ENCODE assay signal across 12 cellular contexts in the genomic region with DNA sequence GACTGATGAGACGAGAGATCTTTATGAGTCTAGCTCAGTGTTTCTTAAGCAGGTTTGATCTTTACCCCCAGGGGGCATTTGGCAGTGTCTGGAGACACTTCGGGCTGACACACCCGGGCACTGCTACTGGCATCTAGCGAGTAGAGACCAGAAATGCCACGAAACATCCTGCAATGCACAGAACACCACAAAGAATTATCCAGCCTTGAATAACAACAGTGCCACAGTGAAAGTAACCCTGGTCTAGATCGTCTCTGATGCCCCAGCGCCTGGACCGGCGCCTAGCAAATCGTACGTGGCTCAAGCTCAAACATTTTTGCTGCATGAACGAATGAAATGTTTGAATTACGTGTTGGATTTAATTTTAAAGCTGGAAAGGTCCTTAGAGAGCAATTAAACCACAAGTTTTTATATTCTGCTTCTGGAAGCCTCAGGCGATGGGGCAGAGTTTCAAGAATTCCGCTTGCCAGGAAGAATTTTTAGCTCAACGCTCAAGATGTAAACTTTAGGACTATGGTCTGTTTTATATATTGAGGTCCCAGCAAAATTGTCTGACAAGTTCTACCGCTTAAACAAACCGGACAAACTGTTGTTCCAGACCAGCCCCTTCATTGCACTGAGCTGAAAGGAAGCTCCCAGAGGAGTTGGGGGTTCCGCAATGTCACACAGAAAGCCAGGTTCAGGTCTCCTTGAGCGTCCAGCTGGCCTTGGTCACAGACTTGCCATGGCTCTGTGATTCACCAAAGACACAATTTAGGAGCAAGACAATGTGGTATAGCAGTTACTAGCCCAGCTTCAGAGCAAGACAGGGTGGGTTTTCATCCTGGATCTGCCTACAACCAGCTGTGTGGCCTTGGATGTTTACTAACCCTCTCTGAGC. TPM values are rescaled to one million over a fixed set of nuclear protein-coding genes. Genes with fewer than 3 reads are reported as not detected.
DNase-seq lines count a peak whose midpoint lies in the region; ATAC-seq and TF ChIP-seq lines count a peak whose summit lies in the region.
"Had no signal": no experiment of that assay in that cellular context is flagged by ENCODE, and none has a peak within 500 bp of the region (broad histone marks: within the 10 kb centered on the region; RNA-seq: fewer than 3 reads in every experiment).

No MANE protein-coding gene starts in this region.

- TF ChIP-seq CTCF in BE2C (IDR thresholded peaks at IDR 0.05; ENCODE audit: low read depth, low read length) (peak; percentile 14), epithelial cell of esophagus (IDR thresholded peaks at IDR 0.05; ENCODE audit: insufficient read depth, low read depth, low read length, missing control alignments) (peak; percentile 30), nephron (IDR thresholded peaks at IDR 0.05; ENCODE audit: unreplicated experiment in 3 of 3) (no peak), neural progenitor cell (IDR thresholded peaks at IDR 0.05) (no peak)

- H3K27ac Mint-ChIP-seq in nephron (peak overlapping the region; percentile 37 to 92 (median 78)), neural progenitor cell (no peak overlapping the region)
- no peak overlapping the region for H3K27ac Mint-ChIP-seq in activated naive CD4-positive, alpha-beta T cell treated with anti-CD3 and anti-CD28 coated beads, Interleukin-2, amount 50 U/mL, for 72 hours

- H3K36me3 ChIP-seq in BE2C, result no peaks in the 10 kb centered on the region
- H3K36me3 ChIP-seq in neural progenitor cell, result no peaks in the 10 kb centered on the region
- H3K36me3 ChIP-seq: HAP-1 had no signal

- no peak for ATAC-seq in activated naive CD4-positive, alpha-beta T cell treated with anti-CD3 and anti-CD28 coated beads, Interleukin-2, amount 50 U/mL, for 72 hours

- no peaks in the 10 kb centered on the region for H4K20me1 ChIP-seq in neural progenitor cell (ENCODE audit: low read depth)

- no peaks in the 10 kb centered on the region for H3K79me2 ChIP-seq in neural progenitor cell (ENCODE audit: low read depth)

- no peaks in the 10 kb centered on the region for H3K27me3 ChIP-seq in BE2C
- no peaks in the 10 kb centered on the region for H3K27me3 ChIP-seq in neural progenitor cell

- H3K9me3 ChIP-seq in BE2C (no peaks in the 10 kb centered on the region), neural progenitor cell (ENCODE audit: low read depth) (no peaks in the 10 kb centered on the region)
- H3K9me3 ChIP-seq: HAP-1 had no signal

- no peak overlapping the region for H3K27ac ChIP-seq in neural progenitor cell

- H3F3A ChIP-seq in neural progenitor cell (ENCODE audit: low read depth), result no peaks in the 10 kb centered on the region

- no peaks in the 10 kb centered on the region for H3K4me1 ChIP-seq in BE2C
- no peaks in the 10 kb centered on the region for H3K4me1 ChIP-seq in neural progenitor cell
- H3K4me1 ChIP-seq: HAP-1 had no signal

- peaks cover 34% of the 10 kb centered on the region for H3K4me1 Mint-ChIP-seq in nephron
- H3K4me1 Mint-ChIP-seq in neural progenitor cell, result no peaks in the 10 kb centered on the region

- H3K9me3 Mint-ChIP-seq in nephron (no peaks in the 10 kb centered on the region), neural progenitor cell (no peaks in the 10 kb centered on the region)
- no peaks in the 10 kb centered on the region for H3K9me3 Mint-ChIP-seq in activated naive CD4-positive, alpha-beta T cell treated with anti-CD3 and anti-CD28 coated beads, Interleukin-2, amount 50 U/mL, for 72 hours

- H3K36me3 Mint-ChIP-seq in nephron (ENCODE audit: low read depth) (no peaks in the 10 kb centered on the region), neural progenitor cell (no peaks in the 10 kb centered on the region)
- H3K36me3 Mint-ChIP-seq in activated naive CD4-positive, alpha-beta T cell treated with anti-CD3 and anti-CD28 coated beads, Interleukin-2, amount 50 U/mL, for 72 hours, result no peaks in the 10 kb centered on the region

- peak overlapping the region in 1 of 3 experiments; percentile 19 for H3K4me3 Mint-ChIP-seq in nephron
- no peak overlapping the region for H3K4me3 Mint-ChIP-seq in neural progenitor cell

- H3K27me3 Mint-ChIP-seq in nephron (ENCODE audit: low read depth) (peaks cover 4% of the 10 kb centered on the region), neural progenitor cell (ENCODE audit: insufficient read depth, low read depth) (peaks cover 3% of the 10 kb centered on the region)

- peak; percentile 13 for DNase-seq in BE2C
- DNase-seq in NCI-H460 (ENCODE audit: extremely low read depth, low read depth), result peak; percentile 40
- DNase-seq in epithelial cell of esophagus (ENCODE audit: low read depth), result peak; percentile 79
- no peak for DNase-seq in nucleus accumbens (lab: John Stamatoyannopoulos, UW)
- no peak for DNase-seq in activated naive CD4-positive, alpha-beta T cell treated with anti-CD3 and anti-CD28 coated beads, Interleukin-2, amount 50 U/mL, for 72 hours (ENCODE audit: low spot score in 2 of 2)
- DNase-seq in HuH-7.5 (ENCODE audit: low spot score), result no peak
- no peak for DNase-seq in neural progenitor cell (ENCODE audit: low spot score)
- DNase-seq: activated CD4-positive, alpha-beta T cell treated with anti-CD3 and anti-CD28 coated beads for 1 hour; midbrain; NCI-H187 had no signal

- H3K4me3 ChIP-seq in BE2C (ENCODE audit: low read depth, low read length), result no peak overlapping the region
- H3K4me3 ChIP-seq in epithelial cell of esophagus (ENCODE audit: low read length), result no peak overlapping the region
- H3K4me3 ChIP-seq in neural progenitor cell, result no peak overlapping the region
- H3K4me3 ChIP-seq: HAP-1 had no signal

- H3K9ac ChIP-seq in neural progenitor cell, result no peak overlapping the region

- H2AFZ ChIP-seq in neural progenitor cell (replicated peaks), result no peak overlapping the region

- H3K4me2 ChIP-seq in neural progenitor cell, result no peak overlapping the region

RNA-seq across cellular contexts. Expression of gene SMTN, which starts 44.2 kb away (rescaled TPM):
- 85.8 TPM for polyA plus RNA-seq in BE2C (2012; ENCODE audit: insufficient read depth, insufficient read length, low read depth)
- 8.5 and 9.7 TPM in 2 replicates for total RNA-seq in NCI-H460 (2014; rRNA removed; shearing (Covaris generic))
- 35.9 and 36.3 TPM in 2 replicates for polyA plus RNA-seq in NCI-H460 (2014; cell fraction: nucleus; rRNA removed)
- 100 to 1,000 TPM in 1 of 2 donors, 10 to 100 TPM in 1; 32.5 to 128 TPM for total RNA-seq in activated naive CD4-positive, alpha-beta T cell treated with anti-CD3 and anti-CD28 coated beads, Interleukin-2, amount 50 U/mL, for 72 hours
- 14.1 and 24.0 TPM in 2 replicates for total RNA-seq in neural progenitor cell (ENCODE audit: low replicate concordance)

Comparison
In these comparisons a context has a peak if more than half of its experiments do, and no peak if none do; other contexts are left out.
1. DNase-seq: peak in BE2C (single experiment), NCI-H460 (single experiment) and epithelial cell of esophagus (single experiment); none in nucleus accumbens (0 of 56), activated naive CD4-positive, alpha-beta T cell treated with anti-CD3 and anti-CD28 coated beads, Interleukin-2, amount 50 U/mL, for 72 hours (0 of 2), HuH-7.5 (single experiment) and neural progenitor cell (single experiment).
2. CTCF ChIP-seq: peak in BE2C (single experiment) and epithelial cell of esophagus (single experiment); none in nephron (0 of 3) and neural progenitor cell (single experiment).
3. H3K27ac Mint-ChIP-seq: peak in nephron (3 of 3); none in activated naive CD4-positive, alpha-beta T cell treated with anti-CD3 and anti-CD28 coated beads, Interleukin-2, amount 50 U/mL, for 72 hours (0 of 2) and neural progenitor cell (single experiment).